Comparison of ENCODE assay signal across 6 cellular contexts in the genomic region with DNA sequence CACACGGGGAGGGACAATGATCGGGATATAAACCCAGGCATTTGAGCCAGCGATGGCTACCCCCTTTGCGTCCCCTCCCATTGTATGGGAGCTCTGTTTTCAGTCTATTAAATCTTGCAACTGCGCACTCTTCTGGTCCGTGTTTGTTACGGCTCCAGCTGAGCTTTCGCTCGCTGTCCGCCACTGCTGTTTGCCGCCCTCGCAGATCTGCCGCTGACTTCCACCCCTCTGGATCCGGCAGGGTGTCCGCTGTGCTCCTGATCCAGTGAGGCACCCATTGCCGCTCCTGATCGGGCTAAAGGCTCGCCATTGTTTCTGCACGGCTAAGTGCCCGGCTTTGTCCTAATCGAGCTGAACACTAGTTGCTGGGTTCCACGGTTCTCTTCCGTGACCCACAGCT.
DNase-seq lines count a peak whose midpoint lies in the region; ATAC-seq, FAIRE-seq and TF ChIP-seq lines count a peak whose summit lies in the region.
"Not testable (repeated sequence)": the region's sequence is repeated elsewhere in the genome, so short reads cannot be mapped to it uniquely, and the experiment has no call there.

No MANE protein-coding gene starts in this region.

- not testable (repeated sequence) for H3K4me2 ChIP-seq in GM23338; K562 (ENCODE audit: insufficient read depth, low read length); HepG2 (ENCODE audit: low read depth, low read length)

- not testable (repeated sequence) for TF ChIP-seq POLR2A in K562 (conservative IDR thresholded peaks at IDR 0.05); HepG2 (IDR thresholded peaks at IDR 0.05; ENCODE audit: insufficient read depth in 1 of 2, low read depth in 2 of 2, low read length in 2 of 2)

- CTCF ChIA-PET in K562 (lab: Yijun Ruan, JAX; ENCODE audit: low intra/inter-chr PET ratio) = not testable (repeated sequence)
- CTCF ChIA-PET in HepG2 (lab: Yijun Ruan, JAX; ENCODE audit: low intra/inter-chr PET ratio, low total read pairs) = interaction anchor here (1.1 to 2.3 kb wide), 4 partner anchors 46 to 271 kb away, joined by 3 to 9 read pairs (median 9); no protein-coding TSS in a partner anchor

- H3K4me3 ChIP-seq in GM23338; K562; HepG2 (replicated peaks in 1 of 3; ENCODE audit: insufficient read depth in 1 of 3, low read depth in 2 of 3, low read length in 3 of 3); upper lobe of right lung: not testable (repeated sequence)

- TF ChIP-seq RAD21 in K562 (CRISPR knock-in tag; conservative IDR thresholded peaks at IDR 0.05 in 1 of 2, IDR thresholded peaks at IDR 0.05 in 1 of 2); HepG2 (CRISPR knock-in tag; IDR thresholded peaks at IDR 0.05): not testable (repeated sequence)

- not testable (repeated sequence) for TF ChIP-seq EP300 in K562 (IDR thresholded peaks at IDR 0.05; ENCODE audit: low read length); HepG2 (IDR thresholded peaks at IDR 0.05; ENCODE audit: low read depth in 2 of 2, low read length in 2 of 2); HepG2 (CRISPR knock-in tag; IDR thresholded peaks at IDR 0.05; ENCODE audit: borderline replicate concordance)

- not testable (repeated sequence) for H3K9ac ChIP-seq in K562 (ENCODE audit: insufficient read depth in 1 of 2, low read depth in 2 of 2, low read length in 2 of 2); HepG2 (ENCODE audit: insufficient read depth, low read depth, low read length)

- H3K79me2 ChIP-seq in GM23338 (replicated peaks; ENCODE audit: insufficient read depth); K562 (ENCODE audit: control insufficient read depth, insufficient read depth, low read length); HepG2 (ENCODE audit: insufficient read depth, low read length): not testable (repeated sequence)

- POLR2A ChIA-PET in K562 (lab: Yijun Ruan, JAX) = interaction anchor here (1.1 kb wide), 1 partner anchor 11 kb away, joined by 4 read pairs; no protein-coding TSS in a partner anchor
- POLR2A ChIA-PET in HepG2 (lab: Yijun Ruan, JAX) = interaction anchor here (1.0 to 1.4 kb wide), 3 partner anchors 9 to 15 kb away, joined by 3 to 7 read pairs (median 4); no protein-coding TSS in a partner anchor

- FAIRE-seq in K562 (lab: Jason Lieb, UNC); HepG2 (lab: Jason Lieb, UNC): not testable (repeated sequence)

- not testable (repeated sequence) for ATAC-seq in GM23338, K562, HepG2, upper lobe of right lung

- 0% methylated on average over 7 of the region's 23 CpGs for WGBS in K562 (ENCODE audit: insufficient coverage, low coverage, missing lambda C conversion rate)
- WGBS in HepG2 (ENCODE audit: low lambda C conversion rate) = 89% methylated on average over 23 of the region's 23 CpGs

- intact Hi-C loops in K562 (cut with micrococcal nuclease) (loop anchor here (2.0 kb wide), 1 partner anchor 143 kb away; no protein-coding TSS in a partner anchor), posterior vena cava (cut with DNase I) (loop anchor here in 1 of 2 donors (10.0 kb wide), 1 partner anchor 69 kb away; no protein-coding TSS in a partner anchor)
- intact Hi-C loops in cardiac septum (cut with DNase I); HepG2 (cut with micrococcal nuclease; ENCODE audit: unreplicated experiment); upper lobe of right lung (cut with DNase I): not testable (repeated sequence)

- H3K27me3 Mint-ChIP-seq in GM23338 (ENCODE audit: insufficient read depth, low read depth, poor library complexity) = peaks cover 12% of the 10 kb centered on the region

- not testable (repeated sequence) for H4K20me1 ChIP-seq in GM23338 (replicated peaks; ENCODE audit: insufficient read depth); K562 (replicated peaks; ENCODE audit: control insufficient read depth, insufficient read depth, low read length); HepG2 (ENCODE audit: insufficient read depth, low read length)

- not testable (repeated sequence) for BruUV-seq in K562 (replicated peaks; lab: Mats Ljungman, UMichigan); HepG2 (replicated peaks; lab: Mats Ljungman, UMichigan)

- not testable (repeated sequence) for DNase-seq in GM23338 (ENCODE audit: low spot score); HepG2 (ENCODE audit: low spot score)
- DNase-seq in K562 (ENCODE audit: extremely low read depth in 1 of 4, low spot score in 3 of 4) = peak in 1 of 4 experiments; percentile 11
- DNase-seq in cardiac septum (ENCODE audit: low spot score) = peak; percentile 33
- peak; percentile 38 for DNase-seq in posterior vena cava (ENCODE audit: low spot score)
- peak; percentile 28 for DNase-seq in upper lobe of right lung

- not testable (repeated sequence) for H3K9me3 ChIP-seq in K562 (replicated peaks; ENCODE audit: control insufficient read depth, insufficient read depth, low read depth, low read length); HepG2 (ENCODE audit: low read length); upper lobe of right lung

- not testable (repeated sequence) for H3K27ac ChIP-seq in GM23338 (ENCODE audit: low read depth); K562 (ENCODE audit: extremely low read depth, low read depth, low read length); HepG2 (ENCODE audit: extremely low read length, insufficient read depth, low read length); upper lobe of right lung

- peak overlapping the region; percentile 52; the same call in 1 of the 2 replicates for H2AFZ ChIP-seq in GM23338
- H2AFZ ChIP-seq in K562 (ENCODE audit: low read depth, low read length) = 0 out of 2 replicates have a peak overlapping the region, but pooled peaks have one; percentile 32
- H2AFZ ChIP-seq in HepG2 (ENCODE audit: low read length) = not testable (repeated sequence)

- not testable (repeated sequence) for H3K36me3 Mint-ChIP-seq in GM23338 (ENCODE audit: low read depth)

- H3K27me3 ChIP-seq in GM23338 (ENCODE audit: insufficient read depth); HepG2 (ENCODE audit: control insufficient read depth in 1 of 2, insufficient read depth in 2 of 2, low read length in 2 of 2); upper lobe of right lung: not testable (repeated sequence)
- peaks cover 6 to 31% of the 10 kb centered on the region in 2 experiments; a peak in 4 of 5 replicates for H3K27me3 ChIP-seq in K562 (ENCODE audit: control insufficient read depth in 2 of 2, insufficient read depth in 2 of 2, low read length in 2 of 2)

- not testable (repeated sequence) for TF ChIP-seq CTCF in GM23338 (conservative IDR thresholded peaks at IDR 0.05; ENCODE audit: low read depth in 2 of 2); K562 (IDR thresholded peaks at IDR 0.05 in 2 of 3, conservative IDR thresholded peaks at IDR 0.05 in 1 of 3; ENCODE audit: insufficient read depth in 2 of 3, low read depth in 1 of 3, low read length in 3 of 3); HepG2 (CRISPR knock-in tag; IDR thresholded peaks at IDR 0.05); upper lobe of right lung (IDR thresholded peaks at IDR 0.05)

- not testable (repeated sequence) for H3K36me3 ChIP-seq in GM23338 (ENCODE audit: insufficient read depth); K562 (ENCODE audit: control insufficient read depth, insufficient read depth, low read length); HepG2 (replicated peaks in 1 of 2; ENCODE audit: control insufficient read depth in 1 of 2, insufficient read depth in 2 of 2, low read length in 2 of 2); upper lobe of right lung

- not testable (repeated sequence) for H3K4me1 ChIP-seq in GM23338 (ENCODE audit: insufficient read depth); K562 (replicated peaks in 1 of 2; ENCODE audit: control insufficient read depth in 2 of 2, insufficient read depth in 2 of 2, low read length in 2 of 2); upper lobe of right lung
- H3K4me1 ChIP-seq in HepG2 (ENCODE audit: insufficient read depth, low read length) = peaks cover 45% of the 10 kb centered on the region

- H3K27ac Mint-ChIP-seq in GM23338 = not testable (repeated sequence)

- not testable (repeated sequence) for H3K9me2 ChIP-seq in GM23338 (ENCODE audit: insufficient read depth)

- not testable (repeated sequence) for H3K4me3 Mint-ChIP-seq in GM23338

- not testable (repeated sequence) for H3K9me1 ChIP-seq in K562 (ENCODE audit: control insufficient read depth, insufficient read depth, low read length)

- not testable (repeated sequence) for H3K9me3 Mint-ChIP-seq in GM23338

- not testable (repeated sequence) for H3F3A ChIP-seq in GM23338 (replicated peaks; ENCODE audit: low read depth)

- in situ Hi-C loops in K562 (cut with MboI); HepG2 (cut with HindIII; ENCODE audit: extremely low pct_ligation_motif_present, low pct_unique_long_range_greater_than_20kb): not testable (repeated sequence)

- H3K4me1 Mint-ChIP-seq in GM23338 = peaks cover 16% of the 10 kb centered on the region

TF ChIP-seq in HepG2, 621 proteins besides CTCF, POLR2A, EP300 and RAD21:
- TF ChIP-seq ZNF768 (CRISPR knock-in tag; IDR thresholded peaks at IDR 0.05) = 0 out of 2 replicates have a peak, but pooled peaks have one; percentile 16
